Comparison of ENCODE assay signal across 8 cellular contexts in the genomic region with DNA sequence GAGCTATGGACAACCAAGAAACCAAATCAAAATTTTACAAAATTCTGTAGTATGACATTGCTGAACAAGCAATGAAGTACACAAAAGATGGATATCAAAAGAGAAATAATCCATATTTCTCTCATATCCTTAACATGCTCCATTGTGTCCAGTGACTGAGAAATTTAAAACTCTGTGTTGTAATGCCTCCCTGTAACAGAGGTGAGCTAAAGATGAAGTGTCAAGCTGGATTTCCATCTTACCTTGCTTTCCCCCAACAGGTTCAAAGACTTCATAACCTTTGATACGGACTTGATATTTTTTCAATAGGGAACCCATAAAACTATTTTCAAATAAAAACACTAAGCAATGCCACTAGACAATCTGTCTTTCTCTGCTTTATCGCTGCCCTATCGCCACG.
DNase-seq lines count a peak whose midpoint lies in the region; ATAC-seq and TF ChIP-seq lines count a peak whose summit lies in the region.

No MANE protein-coding gene starts in this region.

- no peaks in the 10 kb centered on the region for H4K20me1 ChIP-seq in BLaER1 treated with 17β-estradiol and CSF1 and Interleukin-3, amounts not matched to agents 10 nM and 100 nM

- ATAC-seq in GM19035 (IDR thresholded peaks at IDR 0.05; ENCODE audit: unreplicated experiment), result no peak

- H3K4me2 ChIP-seq in BLaER1 treated with 17β-estradiol and CSF1 and Interleukin-3, amounts not matched to agents 10 nM and 100 nM, result peak overlapping the region; percentile 80 to 97 (median 86)

- no peak overlapping the region for H3K27ac Mint-ChIP-seq in neural crest cell (ENCODE audit: unreplicated experiment)

- in situ Hi-C loops in GM13977 (cut with MboI; ENCODE audit: low pct_unique_long_range_greater_than_20kb, low sequenced_read_pairs, unreplicated experiment), result loop anchor here (10.0 kb wide), 1 partner anchor 95 kb away; a partner anchor contains a TSS

- TF ChIP-seq CTCF in NB4 (IDR thresholded peaks at IDR 0.05; ENCODE audit: low read depth, low read length) (no peak), dorsolateral prefrontal cortex (IDR thresholded peaks at IDR 0.05 in 54 of 56, conservative IDR thresholded peaks at IDR 0.05 in 2 of 56; ENCODE audit: low read depth in 1 of 56, partially characterized antibody in 56 of 56) (peak in 1 of 56 donors; percentile 10), neural crest cell (conservative IDR thresholded peaks at IDR 0.05) (no peak), GM13977 (IDR thresholded peaks at IDR 0.05; ENCODE audit: extremely low read depth, insufficient read depth, missing control alignments) (no peak)

- intact Hi-C loops in dorsolateral prefrontal cortex (cut with DNase I), result no loop called here

- DNase-seq in NB4 (ENCODE audit: low read depth) (no peak), dorsolateral prefrontal cortex (no peak), neural crest cell (ENCODE audit: low read depth, low spot score) (no peak), NCI-H345 treated with DMSO at 0.1 percent for 48 hours (lab: John Stamatoyannopoulos, UW; ENCODE audit: unreplicated experiment) (no peak), NCI-H748 (lab: John Stamatoyannopoulos, UW; ENCODE audit: unreplicated experiment) (no peak), GM13977 (ENCODE audit: low spot score) (no peak)

- H3K27me3 ChIP-seq in BLaER1 treated with 17β-estradiol and CSF1 and Interleukin-3, amounts not matched to agents 10 nM and 100 nM, result peaks cover 0 to 37% (median 27%) of the 10 kb centered on the region in 11 experiments; a peak in 20 of 22 replicates
- H3K27me3 ChIP-seq in dorsolateral prefrontal cortex, result no peaks in the 10 kb centered on the region

- peaks cover 7% of the 10 kb centered on the region for H3K27me3 Mint-ChIP-seq in neural crest cell (ENCODE audit: low read depth)

- no peaks in the 10 kb centered on the region for H3K9me3 Mint-ChIP-seq in neural crest cell

- H3K36me3 ChIP-seq in BLaER1 treated with 17β-estradiol and CSF1 and Interleukin-3, amounts not matched to agents 10 nM and 100 nM, result no peaks in the 10 kb centered on the region

- H3K9me3 ChIP-seq in BLaER1 treated with 17β-estradiol and CSF1 and Interleukin-3, amounts not matched to agents 10 nM and 100 nM (replicated peaks in 1 of 11), result no peaks in the 10 kb centered on the region

- no peak for TF ChIP-seq POLR2A in NB4 (IDR thresholded peaks at IDR 0.05; ENCODE audit: extremely low read depth, insufficient read length)

- H3K4me3 ChIP-seq in BLaER1 treated with 17β-estradiol and CSF1 and Interleukin-3, amounts not matched to agents 10 nM and 100 nM, result peak overlapping the region; percentile 72 to 85 (median 78); a peak in 19 of 20 replicates
- H3K4me3 ChIP-seq in NB4 (ENCODE audit: low read depth, low read length) (peak overlapping the region; percentile 76), dorsolateral prefrontal cortex (peak overlapping the region; percentile 59 to 97 (median 86))

- peak overlapping the region in 6 of 11 experiments; percentile 77 to 90 (median 82); a peak in 8 of 22 replicates for H3K9ac ChIP-seq in BLaER1 treated with 17β-estradiol and CSF1 and Interleukin-3, amounts not matched to agents 10 nM and 100 nM

- H3K27ac ChIP-seq in BLaER1 treated with 17β-estradiol and CSF1 and Interleukin-3, amounts not matched to agents 10 nM and 100 nM, result no peak overlapping the region
- H3K27ac ChIP-seq in dorsolateral prefrontal cortex, result peak overlapping the region; percentile 86 to 100 (median 99)

- peaks cover 11 to 27% (median 14%) of the 10 kb centered on the region in 10 experiments for H3K4me1 ChIP-seq in BLaER1 treated with 17β-estradiol and CSF1 and Interleukin-3, amounts not matched to agents 10 nM and 100 nM

- H3K4me1 Mint-ChIP-seq in neural crest cell, result peaks cover 22% of the 10 kb centered on the region

- no peaks in the 10 kb centered on the region for H3K36me3 Mint-ChIP-seq in neural crest cell (ENCODE audit: low read depth)

- peak overlapping the region; percentile 96 for H3K4me3 Mint-ChIP-seq in neural crest cell

Comparison
In these comparisons a context has a peak if more than half of its experiments do, and no peak if none do; other contexts are left out.
1. H3K27ac ChIP-seq: peak in dorsolateral prefrontal cortex (59 of 59); none in BLaER1 treated with 17β-estradiol and CSF1 and Interleukin-3, amounts not matched to agents 10 nM and 100 nM (0 of 11).
2. Peak in every context shown above with its lines, with median percentiles within 50 percentile points of each other: H3K4me3 ChIP-seq.